9 cellular contexts compared by ENCODE assay signal in the genomic region with DNA sequence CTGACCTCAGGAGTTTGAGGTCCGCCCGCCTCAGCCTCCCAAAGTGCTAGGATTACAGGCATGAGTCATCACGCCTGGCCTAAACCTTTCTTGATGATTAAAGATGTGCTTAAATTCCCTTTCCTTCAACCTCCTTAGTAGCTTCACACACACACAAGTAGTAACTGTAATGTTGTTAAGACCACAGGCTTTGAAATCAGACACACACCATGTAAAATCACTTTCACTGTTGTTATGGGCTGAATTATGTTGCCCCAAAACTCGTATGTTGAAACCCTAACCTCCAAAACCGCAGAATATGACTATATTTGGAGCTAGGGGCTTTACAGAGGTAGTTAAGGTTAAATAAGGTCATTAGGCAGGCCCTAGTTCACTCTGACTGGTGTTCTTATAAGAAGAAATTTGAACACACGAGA.
A peak's percentile ranks its signal among the peaks of the same experiment; 100 is the strongest.
DNase-seq lines count a peak whose midpoint lies in the region; ATAC-seq, FAIRE-seq and TF ChIP-seq lines count a peak whose summit lies in the region.
"Had no signal": no experiment of that assay in that cellular context is flagged by ENCODE, and none has a peak within 500 bp of the region (broad histone marks: within the 10 kb centered on the region; RNA-seq: fewer than 3 reads in every experiment).

No MANE protein-coding gene starts in this region.

- TF ChIP-seq POLR2A in H1 (IDR thresholded peaks at IDR 0.05; ENCODE audit: control extremely low read depth in 1 of 2, low read depth in 2 of 2, low read length in 2 of 2) (no peak), testis (IDR thresholded peaks at IDR 0.05) (no peak)

- no peaks in the 10 kb centered on the region for H3K27me3 ChIP-seq in HL-60 (ENCODE audit: insufficient read depth, poor library complexity, severe bottlenecking)
- H3K27me3 ChIP-seq in H1 (replicated peaks in 1 of 4; ENCODE audit: control insufficient read depth in 3 of 4, extremely low read depth in 1 of 4, insufficient read depth in 3 of 4, low read length in 3 of 4): no peaks in the 10 kb centered on the region
- H3K27me3 ChIP-seq in testis: no peaks in the 10 kb centered on the region
- H3K27me3 ChIP-seq in A673 (replicated peaks; ENCODE audit: insufficient read depth, low read depth, low read length, poor library complexity): no peaks in the 10 kb centered on the region

- no peak overlapping the region for H3K56ac ChIP-seq in H1 (replicated peaks; ENCODE audit: insufficient read length, low read depth, low read length)

- no peak overlapping the region for H4K8ac ChIP-seq in H1 (ENCODE audit: extremely low read depth, insufficient read depth, low read length)

- CTCF ChIA-PET in H1 (lab: Charles Lee; ENCODE audit: partially characterized antibody) (no interaction called here), A673 (lab: Charles Lee) (no interaction called here)

- H3K79me1 ChIP-seq in H1 (ENCODE audit: low read depth, low read length): no peaks in the 10 kb centered on the region

- no peak overlapping the region for H2BK12ac ChIP-seq in H1 (ENCODE audit: low read depth, low read length)

- intact Hi-C loops in testis (cut with DNase I; ENCODE audit: low total_unique reads): no loop called here
- intact Hi-C loops in A673 (cut with micrococcal nuclease; ENCODE audit: unreplicated experiment): no loop called here

- peak; percentile 91 for ATAC-seq in GM18502 (IDR thresholded peaks at IDR 0.05; ENCODE audit: poor library complexity, unreplicated experiment)
- ATAC-seq in GM21786 (IDR thresholded peaks at IDR 0.05; ENCODE audit: unreplicated experiment): peak; percentile 83

- FAIRE-seq in H1 (lab: Jason Lieb, UNC): no peak

- 0 out of 2 replicates have a peak overlapping the region, but pooled peaks have one; percentile 31 for H2AFZ ChIP-seq in H1 (ENCODE audit: low read length)

- H4K20me1 ChIP-seq in H1 (replicated peaks in 1 of 2; ENCODE audit: control insufficient read depth in 1 of 2, insufficient read depth in 2 of 2, low read length in 2 of 2): no peaks in the 10 kb centered on the region

- no peak overlapping the region for H2BK120ac ChIP-seq in H1 (replicated peaks; ENCODE audit: low read depth, low read length)

- H2BK5ac ChIP-seq in H1 (ENCODE audit: low read depth, low read length): no peak overlapping the region

- H3K18ac ChIP-seq in H1 (ENCODE audit: extremely low read depth, low read length): no peak overlapping the region

- BruUV-seq in A673 (replicated peaks; lab: Mats Ljungman, UMichigan): no TSS peak

- H3K4me1 ChIP-seq in H1 (replicated peaks in 1 of 4; ENCODE audit: control insufficient read depth in 3 of 4, insufficient read depth in 4 of 4, low read length in 3 of 4): no peaks in the 10 kb centered on the region
- H3K4me1 ChIP-seq in testis: no peaks in the 10 kb centered on the region
- H3K4me1 ChIP-seq in A673 (ENCODE audit: insufficient read depth, low read length, poor library complexity, severe bottlenecking): no peaks in the 10 kb centered on the region

- TF ChIP-seq EP300 in H1 (IDR thresholded peaks at IDR 0.05; ENCODE audit: borderline replicate concordance in 1 of 2, low read depth in 2 of 2, low read length in 2 of 2): no peak

- H3K4me3 ChIP-seq in HL-60 (replicated peaks; ENCODE audit: insufficient read depth, low read length): no peak overlapping the region
- no peak overlapping the region for H3K4me3 ChIP-seq in H1 (ENCODE audit: extremely low read depth in 1 of 4, insufficient read depth in 2 of 4, low read depth in 3 of 4, low read length in 4 of 4)
- H3K4me3 ChIP-seq in testis: no peak overlapping the region
- no peak overlapping the region for H3K4me3 ChIP-seq in A673 (ENCODE audit: low read depth, low read length, poor library complexity, severe bottlenecking)

- no peak overlapping the region for H3K4ac ChIP-seq in H1 (replicated peaks; ENCODE audit: insufficient read length, low read depth, low read length)

- no peak overlapping the region for H3K9ac ChIP-seq in H1 (replicated peaks in 1 of 4; ENCODE audit: extremely low read depth in 1 of 4, low read depth in 3 of 4, low read length in 3 of 4)

- no peak overlapping the region for H3K14ac ChIP-seq in H1 (ENCODE audit: insufficient read length)

- POLR2A ChIA-PET in H1 (lab: Charles Lee; ENCODE audit: partially characterized antibody) (no interaction called here), A673 (lab: Charles Lee; ENCODE audit: low non-redundant PET) (no interaction called here)

- H3K4me2 ChIP-seq in H1 (ENCODE audit: insufficient read depth in 1 of 2, low read depth in 2 of 2, low read length in 2 of 2): no peak overlapping the region

- TF ChIP-seq RAD21 in H1 (IDR thresholded peaks at IDR 0.05 in 1 of 2, conservative IDR thresholded peaks at IDR 0.05 in 1 of 2; ENCODE audit: low read depth in 2 of 2, low read length in 2 of 2): no peak

- H3K23ac ChIP-seq in H1 (ENCODE audit: insufficient read length): no peak overlapping the region

- H3K9me3 ChIP-seq in H1 (ENCODE audit: insufficient read depth in 2 of 2, low read depth in 1 of 2, low read length in 1 of 2): no peaks in the 10 kb centered on the region
- no peaks in the 10 kb centered on the region for H3K9me3 ChIP-seq in testis
- H3K9me3 ChIP-seq in A673 (ENCODE audit: low read depth, low read length, poor library complexity, severe bottlenecking): no peaks in the 10 kb centered on the region

- no peaks in the 10 kb centered on the region for H3K79me2 ChIP-seq in H1 (ENCODE audit: control insufficient read depth in 1 of 2, insufficient read depth in 2 of 2, low read length in 2 of 2)

- H2AK5ac ChIP-seq in H1 (ENCODE audit: low read depth, low read length): no peak overlapping the region

- no peak overlapping the region for H4K91ac ChIP-seq in H1 (replicated peaks; ENCODE audit: insufficient read length, low read length)

- no peak overlapping the region for H4K5ac ChIP-seq in H1 (ENCODE audit: insufficient read length, low read depth, low read length)

- TF ChIP-seq CTCF in HL-60 (IDR thresholded peaks at IDR 0.05; ENCODE audit: insufficient read depth, low read length) (no peak), H1 (IDR thresholded peaks at IDR 0.05; ENCODE audit: control extremely low read depth in 1 of 3, insufficient read depth in 1 of 3, low read depth in 1 of 3, low read length in 3 of 3) (no peak), testis (IDR thresholded peaks at IDR 0.05) (no peak), A673 (conservative IDR thresholded peaks at IDR 0.05; ENCODE audit: low read depth, low read length) (no peak)

- H3K27ac ChIP-seq in HL-60 (replicated peaks) (no peak overlapping the region), H1 (ENCODE audit: low read depth, low read length) (no peak overlapping the region), testis (no peak overlapping the region), A673 (ENCODE audit: low read depth, low read length, poor library complexity, severe bottlenecking) (no peak overlapping the region)

- DNase-seq in HL-60 (ENCODE audit: low read depth in 1 of 2, low spot score in 1 of 2) (peak; percentile 21 to 26), H1 (ENCODE audit: low read depth in 1 of 2, low spot score in 2 of 2) (no peak), GM19238 (ENCODE audit: insufficient read length, low spot score) (no peak), testis (no peak), A673 (ENCODE audit: low spot score) (no peak), NCI-H1694 treated with DMSO at 0.1 percent for 48 hours (lab: John Stamatoyannopoulos, UW) (no peak)
- DNase-seq: T-cell had no signal

- no peak overlapping the region for H2BK15ac ChIP-seq in H1 (ENCODE audit: low read length)

- H2BK20ac ChIP-seq in H1 (ENCODE audit: low read length): no peak overlapping the region

- H3K36me3 ChIP-seq in H1 (ENCODE audit: control insufficient read depth in 2 of 4, insufficient read depth in 4 of 4, low read length in 3 of 4): no peaks in the 10 kb centered on the region
- H3K36me3 ChIP-seq in testis (ENCODE audit: low read depth, missing control alignments): no peaks in the 10 kb centered on the region
- H3K36me3 ChIP-seq in A673 (ENCODE audit: insufficient read depth, low read length, poor library complexity, severe bottlenecking): no peaks in the 10 kb centered on the region

- no peaks in the 10 kb centered on the region for H3K23me2 ChIP-seq in H1 (ENCODE audit: low read depth, low read length)

- 80% methylated on average over 6 of the region's 6 CpGs; no CpG with 5 or more reads in 1 of the 2 experiments for WGBS in H1 (ENCODE audit: extremely low coverage in 1 of 2, insufficient coverage in 1 of 2, insufficient read length in 1 of 2, insufficient replicate concordance in 2 of 2, low coverage in 1 of 2, low lambda C conversion rate in 2 of 2, missing lambda C conversion rate in 1 of 2), 2 experiments
- WGBS in testis, 2 donors: 71 to 87% methylated on average over 6 of the region's 6 CpGs

TF ChIP-seq in H1, 55 proteins besides CTCF, POLR2A, EP300 and RAD21 (continues in another document):
- TF ChIP-seq CEBPB (IDR thresholded peaks at IDR 0.05; ENCODE audit: low read depth, low read length) (no peak), SIX5 (IDR thresholded peaks at IDR 0.05; ENCODE audit: low read depth, low read length) (no peak), CHD1 (IDR thresholded peaks at IDR 0.05; ENCODE audit: low read depth, low read length) (no peak), JUN (IDR thresholded peaks at IDR 0.05; ENCODE audit: low read depth, low read length) (no peak), CBX8 (IDR thresholded peaks at IDR 0.05; ENCODE audit: borderline replicate concordance, low read depth, low read length) (no peak), ASH2L (IDR thresholded peaks at IDR 0.05; ENCODE audit: low read length) (no peak), EZH2 (IDR thresholded peaks at IDR 0.05; ENCODE audit: low read depth, low read length, severe bottlenecking) (no peak), ZNF274 (IDR thresholded peaks at IDR 0.05; ENCODE audit: borderline replicate concordance, extremely low read depth, low read length) (no peak), NRF1 (IDR thresholded peaks at IDR 0.05; ENCODE audit: low read depth, low read length) (no peak), CTBP2 (IDR thresholded peaks at IDR 0.05; ENCODE audit: borderline replicate concordance, insufficient read depth, insufficient read length, low read length) (no peak)

Comparison
In these comparisons a context has a peak if more than half of its experiments do, and no peak if none do; other contexts are left out.
1. DNase-seq: peak in HL-60 (2 of 2); none in H1 (0 of 2), GM19238 (single experiment), testis (single experiment), A673 (single experiment) and NCI-H1694 treated with DMSO at 0.1 percent for 48 hours (single experiment).